ENCODE assay signal across 1 cellular context in the genomic region with DNA sequence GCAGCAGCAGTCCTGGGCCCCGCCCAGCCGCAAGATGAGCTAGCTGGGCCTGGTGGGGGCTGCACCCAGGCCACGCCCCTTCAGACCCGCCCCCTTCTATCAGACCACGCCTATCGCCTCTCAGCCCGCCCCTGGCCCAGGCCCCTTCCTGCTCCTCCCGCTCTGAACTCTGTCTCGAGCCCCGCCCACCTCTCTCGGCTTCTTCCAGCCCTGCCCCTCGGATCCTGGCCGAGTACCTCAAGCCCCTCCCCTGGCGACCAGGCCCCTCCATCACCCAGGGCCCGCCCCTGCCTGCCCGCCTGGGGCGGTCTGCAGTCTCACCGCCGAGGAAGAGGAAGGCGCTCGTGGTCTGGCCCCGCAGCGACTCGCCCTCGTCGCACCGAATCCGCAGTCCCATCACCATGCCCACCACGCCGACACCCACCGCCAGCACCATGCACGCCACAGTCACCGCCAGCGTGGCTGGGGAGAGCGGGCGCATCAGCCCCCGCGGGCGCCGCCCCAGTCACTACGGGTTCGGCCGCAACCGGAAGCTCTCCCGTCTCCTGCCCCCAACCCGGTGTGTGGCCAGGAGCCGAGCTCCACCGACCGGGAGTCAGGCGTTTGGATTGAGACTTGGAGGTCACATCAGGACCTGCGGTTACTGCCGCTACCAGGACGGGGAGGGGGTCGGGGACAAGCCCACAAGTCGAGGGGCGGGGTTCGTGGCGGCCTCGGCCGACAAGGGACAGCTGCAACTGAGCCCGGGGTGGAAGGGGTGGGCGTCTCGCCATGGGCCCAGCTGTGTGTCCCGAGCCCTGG.
TF ChIP-seq lines count a peak whose summit lies in the region.

No MANE protein-coding gene starts in this region.

TF ChIP-seq in HepG2, 621 proteins besides CTCF, POLR2A, EP300 and RAD21 (continues in another document):
- no peak for TF ChIP-seq ZNF12 (CRISPR knock-in tag; IDR thresholded peaks at IDR 0.05)
- no peak for TF ChIP-seq ZBTB21 (CRISPR knock-in tag; IDR thresholded peaks at IDR 0.05)
- peak; percentile 25; the same call in 1 of the 2 replicates for TF ChIP-seq ZNF567 (CRISPR knock-in tag; IDR thresholded peaks at IDR 0.05; ENCODE audit: borderline replicate concordance)
- TF ChIP-seq ZNF121 (CRISPR knock-in tag; IDR thresholded peaks at IDR 0.05) = no peak
- no peak; the same call in 1 of the 2 replicates for TF ChIP-seq GZF1 (CRISPR knock-in tag; IDR thresholded peaks at IDR 0.05)
- TF ChIP-seq TCF7L2 (IDR thresholded peaks at IDR 0.05; ENCODE audit: low read depth, low read length) = no peak
- peak; percentile 64 for TF ChIP-seq KLF12 (CRISPR knock-in tag; IDR thresholded peaks at IDR 0.05; ENCODE audit: borderline replicate concordance)
- TF ChIP-seq HES4 (CRISPR knock-in tag; IDR thresholded peaks at IDR 0.05; ENCODE audit: borderline replicate concordance) = no peak
- TF ChIP-seq PHF21A (CRISPR knock-in tag; IDR thresholded peaks at IDR 0.05) = peak; percentile 77
- no peak for TF ChIP-seq ZNF296 (CRISPR knock-in tag; conservative IDR thresholded peaks at IDR 0.05)
- TF ChIP-seq FLYWCH1 (CRISPR knock-in tag; IDR thresholded peaks at IDR 0.05) = no peak
- TF ChIP-seq NR2F6 (IDR thresholded peaks at IDR 0.05) = no peak
- peak; percentile 12 for TF ChIP-seq NR2F6 (CRISPR knock-in tag; IDR thresholded peaks at IDR 0.05)
- TF ChIP-seq KDM2A (CRISPR knock-in tag; IDR thresholded peaks at IDR 0.05; ENCODE audit: borderline replicate concordance, low read depth) = peak; percentile 91
- TF ChIP-seq RCOR2 (CRISPR knock-in tag; IDR thresholded peaks at IDR 0.05) = no peak
- peak; percentile 75; the same call in 1 of the 2 replicates for TF ChIP-seq MAZ (IDR thresholded peaks at IDR 0.05; ENCODE audit: borderline replicate concordance, low read depth, low read length)
- peak; percentile 84 for TF ChIP-seq MAZ (CRISPR knock-in tag; IDR thresholded peaks at IDR 0.05; ENCODE audit: low read depth)
- TF ChIP-seq, protein P1, sequence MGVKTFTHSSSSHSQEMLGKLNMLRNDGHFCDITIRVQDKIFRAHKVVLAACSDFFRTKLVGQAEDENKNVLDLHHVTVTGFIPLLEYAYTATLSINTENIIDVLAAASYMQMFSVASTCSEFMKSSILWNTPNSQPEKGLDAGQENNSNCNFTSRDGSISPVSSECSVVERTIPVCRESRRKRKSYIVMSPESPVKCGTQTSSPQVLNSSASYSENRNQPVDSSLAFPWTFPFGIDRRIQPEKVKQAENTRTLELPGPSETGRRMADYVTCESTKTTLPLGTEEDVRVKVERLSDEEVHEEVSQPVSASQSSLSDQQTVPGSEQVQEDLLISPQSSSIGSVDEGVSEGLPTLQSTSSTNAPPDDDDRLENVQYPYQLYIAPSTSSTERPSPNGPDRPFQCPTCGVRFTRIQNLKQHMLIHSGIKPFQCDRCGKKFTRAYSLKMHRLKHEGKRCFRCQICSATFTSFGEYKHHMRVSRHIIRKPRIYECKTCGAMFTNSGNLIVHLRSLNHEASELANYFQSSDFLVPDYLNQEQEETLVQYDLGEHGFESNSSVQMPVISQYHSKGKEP (CRISPR knock-in tag; IDR thresholded peaks at IDR 0.05) = no peak
- no peak for TF ChIP-seq ZBTB10 (CRISPR knock-in tag; IDR thresholded peaks at IDR 0.05; ENCODE audit: borderline replicate concordance)
- TF ChIP-seq YEATS4 (CRISPR knock-in tag; IDR thresholded peaks at IDR 0.05; ENCODE audit: borderline replicate concordance) = peak; percentile 68; the same call in 1 of the 2 replicates
- TF ChIP-seq, protein P2, sequence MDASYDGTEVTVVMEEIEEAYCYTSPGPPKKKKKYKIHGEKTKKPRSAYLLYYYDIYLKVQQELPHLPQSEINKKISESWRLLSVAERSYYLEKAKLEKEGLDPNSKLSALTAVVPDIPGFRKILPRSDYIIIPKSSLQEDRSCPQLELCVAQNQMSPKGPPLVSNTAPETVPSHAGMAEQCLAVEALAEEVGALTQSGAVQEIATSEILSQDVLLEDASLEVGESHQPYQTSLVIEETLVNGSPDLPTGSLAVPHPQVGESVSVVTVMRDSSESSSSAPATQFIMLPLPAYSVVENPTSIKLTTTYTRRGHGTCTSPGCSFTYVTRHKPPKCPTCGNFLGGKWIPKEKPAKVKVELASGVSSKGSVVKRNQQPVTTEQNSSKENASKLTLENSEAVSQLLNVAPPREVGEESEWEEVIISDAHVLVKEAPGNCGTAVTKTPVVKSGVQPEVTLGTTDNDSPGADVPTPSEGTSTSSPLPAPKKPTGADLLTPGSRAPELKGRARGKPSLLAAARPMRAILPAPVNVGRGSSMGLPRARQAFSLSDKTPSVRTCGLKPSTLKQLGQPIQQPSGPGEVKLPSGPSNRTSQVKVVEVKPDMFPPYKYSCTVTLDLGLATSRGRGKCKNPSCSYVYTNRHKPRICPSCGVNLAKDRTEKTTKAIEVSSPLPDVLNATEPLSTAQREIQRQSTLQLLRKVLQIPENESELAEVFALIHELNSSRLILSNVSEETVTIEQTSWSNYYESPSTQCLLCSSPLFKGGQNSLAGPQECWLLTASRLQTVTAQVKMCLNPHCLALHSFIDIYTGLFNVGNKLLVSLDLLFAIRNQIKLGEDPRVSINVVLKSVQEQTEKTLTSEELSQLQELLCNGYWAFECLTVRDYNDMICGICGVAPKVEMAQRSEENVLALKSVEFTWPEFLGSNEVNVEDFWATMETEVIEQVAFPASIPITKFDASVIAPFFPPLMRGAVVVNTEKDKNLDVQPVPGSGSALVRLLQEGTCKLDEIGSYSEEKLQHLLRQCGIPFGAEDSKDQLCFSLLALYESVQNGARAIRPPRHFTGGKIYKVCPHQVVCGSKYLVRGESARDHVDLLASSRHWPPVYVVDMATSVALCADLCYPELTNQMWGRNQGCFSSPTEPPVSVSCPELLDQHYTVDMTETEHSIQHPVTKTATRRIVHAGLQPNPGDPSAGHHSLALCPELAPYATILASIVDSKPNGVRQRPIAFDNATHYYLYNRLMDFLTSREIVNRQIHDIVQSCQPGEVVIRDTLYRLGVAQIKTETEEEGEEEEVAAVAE (CRISPR knock-in tag; IDR thresholded peaks at IDR 0.05; ENCODE audit: borderline replicate concordance) = no peak
- 0 out of 2 replicates have a peak, but pooled peaks have one; percentile 18 for TF ChIP-seq MLX (CRISPR knock-in tag; IDR thresholded peaks at IDR 0.05)
- no peak; the same call in 1 of the 2 replicates for TF ChIP-seq TFDP2 (CRISPR knock-in tag; IDR thresholded peaks at IDR 0.05)
- TF ChIP-seq, protein P3, sequence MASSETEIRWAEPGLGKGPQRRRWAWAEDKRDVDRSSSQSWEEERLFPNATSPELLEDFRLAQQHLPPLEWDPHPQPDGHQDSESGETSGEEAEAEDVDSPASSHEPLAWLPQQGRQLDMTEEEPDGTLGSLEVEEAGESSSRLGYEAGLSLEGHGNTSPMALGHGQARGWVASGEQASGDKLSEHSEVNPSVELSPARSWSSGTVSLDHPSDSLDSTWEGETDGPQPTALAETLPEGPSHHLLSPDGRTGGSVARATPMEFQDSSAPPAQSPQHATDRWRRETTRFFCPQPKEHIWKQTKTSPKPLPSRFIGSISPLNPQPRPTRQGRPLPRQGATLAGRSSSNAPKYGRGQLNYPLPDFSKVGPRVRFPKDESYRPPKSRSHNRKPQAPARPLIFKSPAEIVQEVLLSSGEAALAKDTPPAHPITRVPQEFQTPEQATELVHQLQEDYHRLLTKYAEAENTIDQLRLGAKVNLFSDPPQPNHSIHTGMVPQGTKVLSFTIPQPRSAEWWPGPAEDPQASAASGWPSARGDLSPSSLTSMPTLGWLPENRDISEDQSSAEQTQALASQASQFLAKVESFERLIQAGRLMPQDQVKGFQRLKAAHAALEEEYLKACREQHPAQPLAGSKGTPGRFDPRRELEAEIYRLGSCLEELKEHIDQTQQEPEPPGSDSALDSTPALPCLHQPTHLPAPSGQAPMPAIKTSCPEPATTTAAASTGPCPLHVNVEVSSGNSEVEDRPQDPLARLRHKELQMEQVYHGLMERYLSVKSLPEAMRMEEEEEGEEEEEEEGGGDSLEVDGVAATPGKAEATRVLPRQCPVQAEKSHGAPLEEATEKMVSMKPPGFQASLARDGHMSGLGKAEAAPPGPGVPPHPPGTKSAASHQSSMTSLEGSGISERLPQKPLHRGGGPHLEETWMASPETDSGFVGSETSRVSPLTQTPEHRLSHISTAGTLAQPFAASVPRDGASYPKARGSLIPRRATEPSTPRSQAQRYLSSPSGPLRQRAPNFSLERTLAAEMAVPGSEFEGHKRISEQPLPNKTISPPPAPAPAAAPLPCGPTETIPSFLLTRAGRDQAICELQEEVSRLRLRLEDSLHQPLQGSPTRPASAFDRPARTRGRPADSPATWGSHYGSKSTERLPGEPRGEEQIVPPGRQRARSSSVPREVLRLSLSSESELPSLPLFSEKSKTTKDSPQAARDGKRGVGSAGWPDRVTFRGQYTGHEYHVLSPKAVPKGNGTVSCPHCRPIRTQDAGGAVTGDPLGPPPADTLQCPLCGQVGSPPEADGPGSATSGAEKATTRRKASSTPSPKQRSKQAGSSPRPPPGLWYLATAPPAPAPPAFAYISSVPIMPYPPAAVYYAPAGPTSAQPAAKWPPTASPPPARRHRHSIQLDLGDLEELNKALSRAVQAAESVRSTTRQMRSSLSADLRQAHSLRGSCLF (CRISPR knock-in tag; IDR thresholded peaks at IDR 0.05; ENCODE audit: borderline replicate concordance) = no peak
- peak; percentile 61; the same call in 1 of the 2 replicates for TF ChIP-seq ZNF891 (CRISPR knock-in tag; IDR thresholded peaks at IDR 0.05)
- TF ChIP-seq, protein P4, sequence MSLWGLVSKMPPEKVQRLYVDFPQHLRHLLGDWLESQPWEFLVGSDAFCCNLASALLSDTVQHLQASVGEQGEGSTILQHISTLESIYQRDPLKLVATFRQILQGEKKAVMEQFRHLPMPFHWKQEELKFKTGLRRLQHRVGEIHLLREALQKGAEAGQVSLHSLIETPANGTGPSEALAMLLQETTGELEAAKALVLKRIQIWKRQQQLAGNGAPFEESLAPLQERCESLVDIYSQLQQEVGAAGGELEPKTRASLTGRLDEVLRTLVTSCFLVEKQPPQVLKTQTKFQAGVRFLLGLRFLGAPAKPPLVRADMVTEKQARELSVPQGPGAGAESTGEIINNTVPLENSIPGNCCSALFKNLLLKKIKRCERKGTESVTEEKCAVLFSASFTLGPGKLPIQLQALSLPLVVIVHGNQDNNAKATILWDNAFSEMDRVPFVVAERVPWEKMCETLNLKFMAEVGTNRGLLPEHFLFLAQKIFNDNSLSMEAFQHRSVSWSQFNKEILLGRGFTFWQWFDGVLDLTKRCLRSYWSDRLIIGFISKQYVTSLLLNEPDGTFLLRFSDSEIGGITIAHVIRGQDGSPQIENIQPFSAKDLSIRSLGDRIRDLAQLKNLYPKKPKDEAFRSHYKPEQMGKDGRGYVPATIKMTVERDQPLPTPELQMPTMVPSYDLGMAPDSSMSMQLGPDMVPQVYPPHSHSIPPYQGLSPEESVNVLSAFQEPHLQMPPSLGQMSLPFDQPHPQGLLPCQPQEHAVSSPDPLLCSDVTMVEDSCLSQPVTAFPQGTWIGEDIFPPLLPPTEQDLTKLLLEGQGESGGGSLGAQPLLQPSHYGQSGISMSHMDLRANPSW (CRISPR knock-in tag; IDR thresholded peaks at IDR 0.05; ENCODE audit: borderline replicate concordance) = no peak
